In the genomic region with DNA sequence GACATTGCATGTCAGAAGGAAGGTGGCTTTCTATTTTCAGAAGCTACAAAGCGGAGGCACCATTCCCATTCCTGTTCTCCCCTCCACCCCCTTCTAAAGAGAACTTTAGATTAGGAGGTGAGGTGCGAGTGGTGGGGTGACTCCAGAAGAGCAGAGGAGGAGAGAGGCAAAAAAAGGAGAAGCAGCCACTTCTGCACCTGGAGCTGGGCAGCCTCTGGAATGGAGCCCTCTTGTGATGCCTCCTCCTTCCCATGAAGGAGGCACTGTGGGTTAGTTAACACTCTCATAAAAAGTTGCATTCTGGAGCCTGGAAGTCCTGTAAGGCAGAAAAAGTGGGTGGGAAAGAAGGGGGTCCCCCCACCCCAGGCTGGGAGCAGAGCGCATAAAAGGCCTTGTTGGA, we compare ENCODE assay signal across 15 cellular contexts. TPM values are rescaled to one million over a fixed set of nuclear protein-coding genes. Genes with fewer than 3 reads are reported as not detected.
DNase-seq lines count a peak whose midpoint lies in the region; ATAC-seq and TF ChIP-seq lines count a peak whose summit lies in the region.
"Had no signal": no experiment of that assay in that cellular context is flagged by ENCODE, and none has a peak within 500 bp of the region (broad histone marks: within the 10 kb centered on the region; RNA-seq: fewer than 3 reads in every experiment).

No MANE protein-coding gene starts in this region.

- H3K9me3 Mint-ChIP-seq in GM23338 (peaks cover 6% of the 10 kb centered on the region; the same call in 2 of the 3 replicates), endodermal cell (no peaks in the 10 kb centered on the region)

- no peak overlapping the region for H2AFZ ChIP-seq in GM23338

- ATAC-seq in GM23338 (no peak), GM21381 (IDR thresholded peaks at IDR 0.05; ENCODE audit: unreplicated experiment) (no peak)

- H3K27me3 ChIP-seq in GM23338 (ENCODE audit: insufficient read depth) = peaks cover 100% of the 10 kb centered on the region
- peaks cover 100% of the 10 kb centered on the region for H3K27me3 ChIP-seq in endodermal cell (ENCODE audit: control insufficient read depth, insufficient read depth, low read length, poor library complexity, severe bottlenecking)

- peaks cover 3% of the 10 kb centered on the region; the same call in 1 of the 3 replicates for H3K36me3 Mint-ChIP-seq in GM23338 (ENCODE audit: low read depth)
- no peaks in the 10 kb centered on the region for H3K36me3 Mint-ChIP-seq in endodermal cell (ENCODE audit: low read depth)
- H3K36me3 Mint-ChIP-seq: CD8-positive, alpha-beta memory T cell had no signal

- H3K9me3 ChIP-seq in endodermal cell (ENCODE audit: control insufficient read depth, low read length) = peaks cover 4% of the 10 kb centered on the region

- peaks cover 94% of the 10 kb centered on the region for H3K27me3 Mint-ChIP-seq in GM23338 (ENCODE audit: insufficient read depth, low read depth, poor library complexity)
- peaks cover 96% of the 10 kb centered on the region for H3K27me3 Mint-ChIP-seq in endodermal cell (ENCODE audit: insufficient read depth)

- H3K4me1 Mint-ChIP-seq in GM23338 = peaks cover 43% of the 10 kb centered on the region
- H3K4me1 Mint-ChIP-seq in endodermal cell = peaks cover 10% of the 10 kb centered on the region

- H3K4me3 ChIP-seq in GM23338 (0 out of 2 replicates have a peak overlapping the region, but pooled peaks have one; percentile 17), endodermal cell (ENCODE audit: low read length) (no peak overlapping the region)
- H3K4me3 ChIP-seq: BLaER1 had no signal

- no peaks in the 10 kb centered on the region for H3K36me3 ChIP-seq in GM23338 (ENCODE audit: insufficient read depth)
- no peaks in the 10 kb centered on the region for H3K36me3 ChIP-seq in endodermal cell (ENCODE audit: control insufficient read depth, insufficient read depth, low read length)
- H3K36me3 ChIP-seq: BLaER1 had no signal

- DNase-seq in NCI-H1417 (lab: John Stamatoyannopoulos, UW) = peak in 2 of 3 experiments; percentile 15 to 57
- DNase-seq in NCI-H1417 treated with DMSO at 0.1 percent for 48 hours (lab: John Stamatoyannopoulos, UW) = no peak
- peak; percentile 67 for DNase-seq in DMS53 (lab: John Stamatoyannopoulos, UW)
- no peak for DNase-seq in GM23338 (ENCODE audit: low spot score)
- DNase-seq in endodermal cell = peak; percentile 43
- DNase-seq in activated CD4-positive, alpha-beta T cell treated with anti-CD3 and anti-CD28 coated beads for 48 hours = no peak
- DNase-seq in OCI-M2 (lab: John Stamatoyannopoulos, UW; ENCODE audit: unreplicated experiment) = no peak
- DNase-seq: 8988T; AML-193; Caco-2; CD8-positive, alpha-beta memory T cell; EL had no signal

- H3K4me1 ChIP-seq in GM23338 (ENCODE audit: insufficient read depth) (peaks cover 63% of the 10 kb centered on the region), endodermal cell (ENCODE audit: control insufficient read depth, insufficient read depth, low read length) (no peaks in the 10 kb centered on the region)
- H3K4me1 ChIP-seq: BLaER1, Caco-2 had no signal

- H3F3A ChIP-seq in GM23338 (replicated peaks; ENCODE audit: low read depth) = peaks cover 30% of the 10 kb centered on the region

- no peak overlapping the region for H3K27ac Mint-ChIP-seq in GM23338
- H3K27ac Mint-ChIP-seq in endodermal cell = no peak overlapping the region
- H3K27ac Mint-ChIP-seq: CD8-positive, alpha-beta memory T cell had no signal

- no peak overlapping the region for H3K9ac ChIP-seq in endodermal cell (ENCODE audit: extremely low read depth, low read length, poor library complexity, severe bottlenecking)
- H3K9ac ChIP-seq: BLaER1 had no signal

- H3K9me2 ChIP-seq in GM23338 (ENCODE audit: insufficient read depth) = no peaks in the 10 kb centered on the region

- peak overlapping the region; percentile 32; the same call in 1 of the 2 replicates for H3K4me2 ChIP-seq in GM23338
- H3K4me2 ChIP-seq: BLaER1 had no signal

- H3K27ac ChIP-seq in GM23338 (ENCODE audit: low read depth) (no peak overlapping the region), endodermal cell (ENCODE audit: low read depth, low read length) (no peak overlapping the region)
- H3K27ac ChIP-seq: BLaER1 had no signal

- H4K20me1 ChIP-seq in GM23338 (replicated peaks; ENCODE audit: insufficient read depth) = peaks cover 42% of the 10 kb centered on the region
- H4K20me1 ChIP-seq: BLaER1 had no signal

- no peaks in the 10 kb centered on the region for H3K79me2 ChIP-seq in GM23338 (replicated peaks; ENCODE audit: insufficient read depth)

- no peak for TF ChIP-seq CTCF in GM23338 (conservative IDR thresholded peaks at IDR 0.05; ENCODE audit: low read depth in 2 of 2)
- no peak for TF ChIP-seq CTCF in endodermal cell (conservative IDR thresholded peaks at IDR 0.05)

- H3K4me3 Mint-ChIP-seq in GM23338 (no peak overlapping the region), endodermal cell (no peak overlapping the region)
- H3K4me3 Mint-ChIP-seq: CD8-positive, alpha-beta memory T cell had no signal

- 13% methylated on average over 2 of the region's 3 CpGs; no CpG with 5 or more reads in 1 of the 2 experiments for WGBS in endodermal cell (ENCODE audit: insufficient coverage in 1 of 2, insufficient read length in 1 of 2), 2 experiments

TF ChIP-seq in GM23338, 12 proteins besides CTCF, POLR2A, EP300 and RAD21:
- TF ChIP-seq POLR2AphosphoS5 (IDR thresholded peaks at IDR 0.05; ENCODE audit: low read depth) (no peak), ZNF331 (CRISPR knock-in tag; IDR thresholded peaks at IDR 0.05; ENCODE audit: low read depth) (no peak), ZNF114 (CRISPR knock-in tag; IDR thresholded peaks at IDR 0.05) (no peak), EZH2 (IDR thresholded peaks at IDR 0.05; ENCODE audit: low read depth, unreplicated experiment) (peak; percentile 58)
TF ChIP-seq in GM23338: peak in this region for 1.

RNA-seq across cellular contexts. Expression of a gene that starts 4.8 kb away (rescaled TPM):
- total RNA-seq in GM23338 (2014; rRNA removed; shearing (Covaris generic)) = not detected in 2 replicates
- polyA plus RNA-seq in GM23338 (2016; fragmentation: Nextera tagmentation; extraction: Ambion mirVana) = not detected in 2 replicates
- total RNA-seq in endodermal cell = not detected
- polyA plus RNA-seq in endodermal cell (2013, experiment 1 of 2) = 8.0 TPM
- 5.5 TPM for polyA plus RNA-seq in endodermal cell (2013, experiment 2 of 2)
- total RNA-seq: Caco-2; CD8-positive, alpha-beta memory T cell; H4 had no signal
- polyA plus RNA-seq: CD8-positive, alpha-beta memory T cell had no signal

Comparison
In these comparisons a context has a peak if more than half of its experiments do, and no peak if none do; other contexts are left out.
1. DNase-seq: peak in NCI-H1417 (2 of 3), DMS53 (single experiment) and endodermal cell (single experiment); none in NCI-H1417 treated with DMSO at 0.1 percent for 48 hours (single experiment), GM23338 (single experiment), activated CD4-positive, alpha-beta T cell treated with anti-CD3 and anti-CD28 coated beads for 48 hours (single experiment) and OCI-M2 (single experiment).